18 cellular contexts compared by ENCODE assay signal in genomic region chr11:99098258-99098657, GRCh38.
DNase-seq lines count a peak whose midpoint lies in the region; ATAC-seq lines count a peak whose summit lies in the region.
"Had no signal": no experiment of that assay in that cellular context is flagged by ENCODE, and none has a peak within 500 bp of the region (broad histone marks: within the 10 kb centered on the region; RNA-seq: fewer than 3 reads in every experiment).

No MANE protein-coding gene starts in this region.

- peak; percentile 20 for DNase-seq in DMS 273 treated with DMSO at 0.1 percent for 48 hours (lab: John Stamatoyannopoulos, UW)
- peak; percentile 53 for DNase-seq in RPMI8226
- no peak for DNase-seq in activated T-cell treated with anti-CD3 and anti-CD28 coated beads for 4 hours
- DNase-seq in NOMO-1 treated with dmso at 0.1 percent for 144 hours (lab: John Stamatoyannopoulos, UW; ENCODE audit: unreplicated experiment) = no peak
- DNase-seq in pons (ENCODE audit: low spot score) = no peak
- DNase-seq: activated CD4-positive, alpha-beta T cell treated with anti-CD3 and anti-CD28 coated beads for 4 hours; Caco-2; HCEC 1CT; left cardiac atrium; mesendoderm; NCI-H1092 treated with DMSO at 0.1 percent for 48 hours; NCI-H2081 treated with DMSO at 0.1 percent for 48 hours; NCI-H510A treated with DMSO at 0.1 percent for 48 hours; posterior cingulate gyrus; T-cell had no signal

- peak; percentile 19 for ATAC-seq in GM19395 (IDR thresholded peaks at IDR 0.05; ENCODE audit: unreplicated experiment)
- ATAC-seq in HG03159 (IDR thresholded peaks at IDR 0.05; ENCODE audit: unreplicated experiment) = peak; percentile 19
- no peak for ATAC-seq in GM21619 (IDR thresholded peaks at IDR 0.05; ENCODE audit: unreplicated experiment)
- ATAC-seq: left cardiac atrium, T-cell had no signal

Comparison
In these comparisons a context has a peak if more than half of its experiments do, and no peak if none do; other contexts are left out.
1. DNase-seq: peak in DMS 273 treated with DMSO at 0.1 percent for 48 hours (single experiment) and RPMI8226 (single experiment); none in activated T-cell treated with anti-CD3 and anti-CD28 coated beads for 4 hours (single experiment), NOMO-1 treated with dmso at 0.1 percent for 144 hours (single experiment) and pons (single experiment).